In genomic region chr20:58135441-58136170, GRCh38 we compare ENCODE assay signal across 14 cellular contexts.
A peak's percentile ranks its signal among the peaks of the same experiment; 100 is the strongest.
DNase-seq lines count a peak whose midpoint lies in the region.
"Had no signal": no experiment of that assay in that cellular context is flagged by ENCODE, and none has a peak within 500 bp of the region (broad histone marks: within the 10 kb centered on the region; RNA-seq: fewer than 3 reads in every experiment).

No MANE protein-coding gene starts in this region.

- peaks cover 24% of the 10 kb centered on the region for H3K4me1 ChIP-seq in adipocyte (ENCODE audit: control insufficient read depth, insufficient read depth, low read length)
- H3K4me1 ChIP-seq: pancreas had no signal

- peaks cover 4% of the 10 kb centered on the region for H3K9me3 ChIP-seq in adipocyte (ENCODE audit: control insufficient read depth, low read length)
- H3K9me3 ChIP-seq: pancreas, spleen had no signal

- H3K9ac ChIP-seq in adipocyte (ENCODE audit: low read length) = no peak overlapping the region
- H3K9ac ChIP-seq: KMS-11 had no signal

- no peaks in the 10 kb centered on the region for H3K36me3 ChIP-seq in adipocyte (ENCODE audit: control insufficient read depth, insufficient read depth, low read length, severe bottlenecking)
- H3K36me3 ChIP-seq: pancreas, spleen had no signal

- peaks cover 51% of the 10 kb centered on the region for H3K27me3 ChIP-seq in adipocyte (replicated peaks; ENCODE audit: control insufficient read depth, insufficient read depth, low read length)
- H3K27me3 ChIP-seq: pancreas had no signal

- H3K4me3 ChIP-seq in adipocyte (ENCODE audit: low read length) = no peak overlapping the region
- H3K4me3 ChIP-seq: pancreas, spleen had no signal

- DNase-seq in activated CD8-positive, alpha-beta memory T cell treated with anti-CD3 and anti-CD28 coated beads, Interleukin-2, amount 50 U/mL, for 48 hours = peak; percentile 37
- DNase-seq in activated CD8-positive, alpha-beta memory T cell treated with anti-CD3 and anti-CD28 coated beads, Interleukin-2, amount 50 U/mL, for 4 hours = no peak
- DNase-seq in adipocyte (ENCODE audit: low read depth) (peak; percentile 6), iPS-NIHi7 (ENCODE audit: extremely low spot score) (peak; percentile 27), ureter (ENCODE audit: low spot score) (peak; percentile 46), GM19238 (ENCODE audit: insufficient read length, low spot score) (no peak), NCI-H128 (lab: John Stamatoyannopoulos, UW; ENCODE audit: unreplicated experiment) (no peak), epidermal melanocyte (ENCODE audit: insufficient read length, low spot score) (no peak)
- DNase-seq: activated naive CD4-positive, alpha-beta T cell treated with anti-CD3 and anti-CD28 coated beads, Interleukin-2, amount 10 ng/mL, durations not matched to agents 7 days and 5 days; NCI-H2107; pancreas; spleen; stimulated activated naive CD8-positive, alpha-beta T cell treated with anti-CD3 and anti-CD28 coated beads, Interleukin-15, amount 100 ng/mL, for 72 hours had no signal

Comparison
In these comparisons a context has a peak if more than half of its experiments do, and no peak if none do; other contexts are left out.
1. DNase-seq: peak in activated CD8-positive, alpha-beta memory T cell treated with anti-CD3 and anti-CD28 coated beads, Interleukin-2, amount 50 U/mL, for 48 hours (single experiment), adipocyte (single experiment), iPS-NIHi7 (single experiment) and ureter (single experiment); none in activated CD8-positive, alpha-beta memory T cell treated with anti-CD3 and anti-CD28 coated beads, Interleukin-2, amount 50 U/mL, for 4 hours (single experiment), GM19238 (single experiment), NCI-H128 (single experiment) and epidermal melanocyte (single experiment).